In the genomic region with DNA sequence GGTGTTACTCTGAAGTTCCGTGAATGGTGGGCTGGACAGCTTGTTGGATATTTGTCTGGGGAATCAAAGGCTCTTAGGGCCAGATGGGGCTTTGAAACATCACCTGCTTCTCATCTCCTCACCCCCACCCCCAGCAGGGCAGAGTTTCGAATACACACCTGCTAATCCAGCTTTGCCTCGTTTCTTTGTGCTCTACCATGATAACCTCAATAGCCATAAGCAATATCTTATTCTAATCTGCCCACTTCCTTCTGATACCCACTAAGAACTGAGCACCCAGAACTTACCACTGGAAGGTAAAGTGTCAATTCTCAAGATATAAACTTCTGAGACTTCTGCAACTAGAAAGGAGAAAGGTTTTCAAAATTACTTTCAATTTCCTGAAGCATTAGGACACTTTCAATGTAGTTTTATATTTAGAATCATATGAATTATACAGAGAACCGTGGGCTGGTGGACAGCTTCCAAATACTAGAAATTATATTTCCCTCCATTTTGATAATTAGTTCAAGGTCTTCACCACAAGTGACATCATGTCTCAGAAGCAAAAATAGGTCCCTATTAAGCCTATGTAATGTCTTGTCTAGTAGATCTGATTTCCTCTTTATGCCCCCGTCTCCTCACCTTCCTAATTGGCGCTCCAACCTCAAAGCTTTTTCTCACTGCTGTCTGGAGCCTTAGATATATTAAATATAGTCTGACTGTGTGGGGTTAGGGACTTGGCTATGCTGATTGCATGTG, we compare ENCODE assay signal across 10 cellular contexts.
DNase-seq lines count a peak whose midpoint lies in the region; ATAC-seq and TF ChIP-seq lines count a peak whose summit lies in the region.
"Had no signal": no experiment of that assay in that cellular context is flagged by ENCODE, and none has a peak within 500 bp of the region (broad histone marks: within the 10 kb centered on the region; RNA-seq: fewer than 3 reads in every experiment).

No MANE protein-coding gene starts in this region.

- TF ChIP-seq POLR2A in ovary (IDR thresholded peaks at IDR 0.05) = no peak

- no peak overlapping the region for H3K4me3 ChIP-seq in GM06990 (replicated peaks; ENCODE audit: low read depth, low read length)
- H3K4me3 ChIP-seq in ovary = no peak overlapping the region
- H3K4me3 ChIP-seq: ascending aorta had no signal

- H3K27ac Mint-ChIP-seq in activated CD8-positive, alpha-beta T cell treated with anti-CD3 and anti-CD28 coated beads for 36 hours = peak overlapping the region; percentile 63

- POLR2A ChIA-PET in activated CD8-positive, alpha-beta T cell treated with anti-CD3 and anti-CD28 coated beads for 36 hours (lab: Charles Lee) = interaction anchor here (0.7 to 1.0 kb wide), 4 partner anchors 10 to 113 kb away, joined by 3 to 4 read pairs (median 3); no protein-coding TSS in a partner anchor

- H3K36me3 ChIP-seq in GM06990 (ENCODE audit: control insufficient read depth, insufficient read depth, low read length) = no peaks in the 10 kb centered on the region
- H3K36me3 ChIP-seq in ovary = no peaks in the 10 kb centered on the region
- H3K36me3 ChIP-seq: ascending aorta had no signal

- H3K9me3 Mint-ChIP-seq in activated CD8-positive, alpha-beta T cell treated with anti-CD3 and anti-CD28 coated beads for 36 hours = no peaks in the 10 kb centered on the region

- CTCF ChIA-PET in activated CD8-positive, alpha-beta T cell treated with anti-CD3 and anti-CD28 coated beads for 36 hours (lab: Charles Lee) = interaction anchor here (0.7 to 4.6 kb wide), 4 partner anchors 39 to 103 kb away, joined by 3 to 31 read pairs (median 3); no protein-coding TSS in a partner anchor

- peak; percentile 63 for DNase-seq in GM06990 (ENCODE audit: extremely low read depth, insufficient read length)
- DNase-seq in activated CD8-positive, alpha-beta T cell treated with anti-CD3 and anti-CD28 coated beads for 36 hours = peak; percentile 39
- DNase-seq in DMS 273 (lab: John Stamatoyannopoulos, UW; ENCODE audit: unreplicated experiment) = no peak
- no peak for DNase-seq in NCI-H2029 (lab: John Stamatoyannopoulos, UW)
- no peak for DNase-seq in ovary
- DNase-seq in amygdala (lab: John Stamatoyannopoulos, UW) = no peak
- DNase-seq: NCI-H526 had no signal

- ATAC-seq in GM19043 (IDR thresholded peaks at IDR 0.05; ENCODE audit: low read depth, unreplicated experiment) = peak; percentile 58
- peak; percentile 44 for ATAC-seq in HG03060 (IDR thresholded peaks at IDR 0.05; ENCODE audit: low read depth, unreplicated experiment)
- ATAC-seq in activated CD8-positive, alpha-beta T cell treated with anti-CD3 and anti-CD28 coated beads for 36 hours = peak; percentile 37

- peaks cover 5% of the 10 kb centered on the region for H3K4me1 ChIP-seq in ovary (ENCODE audit: insufficient read depth)
- H3K4me1 ChIP-seq: ascending aorta had no signal

- intact Hi-C loops in activated CD8-positive, alpha-beta T cell treated with anti-CD3 and anti-CD28 coated beads for 36 hours (cut with micrococcal nuclease) = loop anchor here (2.0 to 5.0 kb wide), 2 partner anchors 41 to 92 kb away; partner anchors contain the start of gene LPGAT1
- intact Hi-C loops in ovary (cut with DNase I) = no loop called here

- no peaks in the 10 kb centered on the region for H3K9me3 ChIP-seq in ovary
- H3K9me3 ChIP-seq: ascending aorta had no signal

- H3K4me1 Mint-ChIP-seq in activated CD8-positive, alpha-beta T cell treated with anti-CD3 and anti-CD28 coated beads for 36 hours (ENCODE audit: low read depth) = peaks cover 46% of the 10 kb centered on the region

- H3K36me3 Mint-ChIP-seq in activated CD8-positive, alpha-beta T cell treated with anti-CD3 and anti-CD28 coated beads for 36 hours (ENCODE audit: low read depth) = no peaks in the 10 kb centered on the region

- no peaks in the 10 kb centered on the region for H3K27me3 ChIP-seq in GM06990 (replicated peaks; ENCODE audit: control insufficient read depth, insufficient read depth, low read length)
- H3K27me3 ChIP-seq in ovary = no peaks in the 10 kb centered on the region
- H3K27me3 ChIP-seq: ascending aorta had no signal

- WGBS in ovary, 3 donors = 44 to 54% (median 49%) methylated on average over 5 to 6 of the region's 6 CpGs

- no peaks in the 10 kb centered on the region for H3K27me3 Mint-ChIP-seq in activated CD8-positive, alpha-beta T cell treated with anti-CD3 and anti-CD28 coated beads for 36 hours

- H3K4me3 Mint-ChIP-seq in activated CD8-positive, alpha-beta T cell treated with anti-CD3 and anti-CD28 coated beads for 36 hours = peak overlapping the region; percentile 20

- TF ChIP-seq EP300 in ovary (IDR thresholded peaks at IDR 0.05) = no peak

- no peak overlapping the region for H3K27ac ChIP-seq in ovary
- H3K27ac ChIP-seq: ascending aorta had no signal

- TF ChIP-seq CTCF in GM06990 (IDR thresholded peaks at IDR 0.05; ENCODE audit: insufficient read depth, low read length, poor library complexity, severe bottlenecking) (no peak), ovary (IDR thresholded peaks at IDR 0.05) (no peak)
- no peak for TF ChIP-seq CTCF in activated CD8-positive, alpha-beta T cell treated with anti-CD3 and anti-CD28 coated beads for 36 hours (IDR thresholded peaks at IDR 0.05)

Comparison
In these comparisons a context has a peak if more than half of its experiments do, and no peak if none do; other contexts are left out.
1. DNase-seq: peak in GM06990 (single experiment) and activated CD8-positive, alpha-beta T cell treated with anti-CD3 and anti-CD28 coated beads for 36 hours (single experiment); none in DMS 273 (single experiment), NCI-H2029 (single experiment), ovary (0 of 5) and amygdala (0 of 56).
2. Peak in every context shown above with its lines, with median percentiles within 50 percentile points of each other: ATAC-seq.